9 cellular contexts compared by ENCODE assay signal in genomic region chr2:3282056-3282998, GRCh38.
DNase-seq lines count a peak whose midpoint lies in the region; ATAC-seq and TF ChIP-seq lines count a peak whose summit lies in the region.
"Had no signal": no experiment of that assay in that cellular context is flagged by ENCODE, and none has a peak within 500 bp of the region (broad histone marks: within the 10 kb centered on the region; RNA-seq: fewer than 3 reads in every experiment).

No MANE protein-coding gene starts in this region.

- H3K9me3 Mint-ChIP-seq in activated CD4-positive, alpha-beta memory T cell treated with anti-CD3 and anti-CD28 coated beads for 36 hours: no peaks in the 10 kb centered on the region

- no peak overlapping the region for H3K27ac Mint-ChIP-seq in activated CD4-positive, alpha-beta memory T cell treated with anti-CD3 and anti-CD28 coated beads for 36 hours

- H3K4me1 Mint-ChIP-seq in activated CD4-positive, alpha-beta memory T cell treated with anti-CD3 and anti-CD28 coated beads for 36 hours (ENCODE audit: low read depth): peaks cover 12% of the 10 kb centered on the region

- H3K36me3 Mint-ChIP-seq in activated CD4-positive, alpha-beta memory T cell treated with anti-CD3 and anti-CD28 coated beads for 36 hours: peaks cover 14% of the 10 kb centered on the region

- H3K4me3 ChIP-seq in H7 (ENCODE audit: insufficient read depth, low read depth, low read length) (no peak overlapping the region), fibroblast of pulmonary artery (replicated peaks; ENCODE audit: low read depth, low read length) (no peak overlapping the region)

- H3K27me3 ChIP-seq in H7 (ENCODE audit: control insufficient read depth, insufficient read depth, low read length): no peaks in the 10 kb centered on the region

- TF ChIP-seq CTCF in fibroblast of pulmonary artery (IDR thresholded peaks at IDR 0.05; ENCODE audit: low read length, missing control alignments): no peak

- H3K36me3 ChIP-seq in H7 (replicated peaks; ENCODE audit: control insufficient read depth, insufficient read depth, low read length): no peaks in the 10 kb centered on the region

- no peak overlapping the region for H3K4me3 Mint-ChIP-seq in activated CD4-positive, alpha-beta memory T cell treated with anti-CD3 and anti-CD28 coated beads for 36 hours

- no peaks in the 10 kb centered on the region for H3K27me3 Mint-ChIP-seq in activated CD4-positive, alpha-beta memory T cell treated with anti-CD3 and anti-CD28 coated beads for 36 hours

- POLR2A ChIA-PET in activated CD4-positive, alpha-beta memory T cell treated with anti-CD3 and anti-CD28 coated beads for 36 hours (lab: Charles Lee): no interaction called here

- intact Hi-C loops in posterior vena cava (cut with DNase I): no loop called here
- intact Hi-C loops in activated CD4-positive, alpha-beta memory T cell treated with anti-CD3 and anti-CD28 coated beads for 36 hours (cut with micrococcal nuclease): no loop called here

- no peak for ATAC-seq in HG03442 (IDR thresholded peaks at IDR 0.05; ENCODE audit: unreplicated experiment)

- peak; percentile 67 for DNase-seq in H7
- peak; percentile 89 to 95 for DNase-seq in NCI-H526 (lab: John Stamatoyannopoulos, UW)
- peak; percentile 13 for DNase-seq in fibroblast of pulmonary artery (ENCODE audit: low read depth)
- DNase-seq in posterior vena cava (ENCODE audit: low spot score): peak; percentile 63
- DNase-seq in activated CD4-positive, alpha-beta memory T cell treated with anti-CD3 and anti-CD28 coated beads for 36 hours: no peak
- DNase-seq in stimulated activated CD4-positive, alpha-beta T cell treated with anti-CD3 and anti-CD28 coated beads, Interleukin-15, amount 100 ng/mL, for 24 hours: no peak
- no peak for DNase-seq in GM03348 (ENCODE audit: low spot score)
- DNase-seq: Kasumi-1 had no signal

- CTCF ChIA-PET in activated CD4-positive, alpha-beta memory T cell treated with anti-CD3 and anti-CD28 coated beads for 36 hours (lab: Charles Lee): no interaction called here

Comparison
In these comparisons a context has a peak if more than half of its experiments do, and no peak if none do; other contexts are left out.
1. DNase-seq: peak in H7 (single experiment), NCI-H526 (2 of 2), fibroblast of pulmonary artery (single experiment) and posterior vena cava (single experiment); none in activated CD4-positive, alpha-beta memory T cell treated with anti-CD3 and anti-CD28 coated beads for 36 hours (single experiment), stimulated activated CD4-positive, alpha-beta T cell treated with anti-CD3 and anti-CD28 coated beads, Interleukin-15, amount 100 ng/mL, for 24 hours (single experiment) and GM03348 (single experiment).